Comparison of ENCODE assay signal across 19 cellular contexts in genomic region chr9:78218890-78219289, GRCh38. TPM values are rescaled to one million over a fixed set of nuclear protein-coding genes. Genes with fewer than 3 reads are reported as not detected.
DNase-seq lines count a peak whose midpoint lies in the region; ATAC-seq and TF ChIP-seq lines count a peak whose summit lies in the region.
"Had no signal": no experiment of that assay in that cellular context is flagged by ENCODE, and none has a peak within 500 bp of the region (broad histone marks: within the 10 kb centered on the region; RNA-seq: fewer than 3 reads in every experiment).

No MANE protein-coding gene starts in this region.

- no peaks in the 10 kb centered on the region for H3K9me3 ChIP-seq in colonic mucosa
- H3K9me3 ChIP-seq: BE2C had no signal

- no peak overlapping the region for H3K4me3 Mint-ChIP-seq in osteocyte (ENCODE audit: unreplicated experiment)
- no peak overlapping the region for H3K4me3 Mint-ChIP-seq in effector memory CD8-positive, alpha-beta T cell
- H3K4me3 Mint-ChIP-seq: CD4-positive, CD25-positive, alpha-beta regulatory T cell; CD8-positive, alpha-beta memory T cell; H9; IgD-negative memory B cell had no signal

- no peaks in the 10 kb centered on the region for H3K4me1 Mint-ChIP-seq in osteocyte (ENCODE audit: unreplicated experiment)
- H3K4me1 Mint-ChIP-seq in effector memory CD8-positive, alpha-beta T cell (ENCODE audit: low read depth in 2 of 2) = peaks cover under 1% of the 10 kb centered on the region in 2 donors
- H3K4me1 Mint-ChIP-seq: IgD-negative memory B cell had no signal

- intact Hi-C loops in colonic mucosa (cut with DNase I) = no loop called here

- no peaks in the 10 kb centered on the region for H3K27me3 ChIP-seq in colonic mucosa
- H3K27me3 ChIP-seq: BE2C had no signal

- no peak overlapping the region for H3K27ac Mint-ChIP-seq in osteocyte (ENCODE audit: unreplicated experiment)
- no peak overlapping the region for H3K27ac Mint-ChIP-seq in effector memory CD8-positive, alpha-beta T cell
- H3K27ac Mint-ChIP-seq: CD4-positive, CD25-positive, alpha-beta regulatory T cell; CD8-positive, alpha-beta memory T cell; H9 had no signal

- H3K4me3 ChIP-seq in epithelial cell of esophagus (ENCODE audit: low read length) (no peak overlapping the region), colonic mucosa (no peak overlapping the region)

- H3K27me3 Mint-ChIP-seq in osteocyte (ENCODE audit: unreplicated experiment) = peaks cover 8% of the 10 kb centered on the region
- H3K27me3 Mint-ChIP-seq in effector memory CD8-positive, alpha-beta T cell = peaks cover 0 to 9% of the 10 kb centered on the region in 2 donors
- H3K27me3 Mint-ChIP-seq: CD4-positive, CD25-positive, alpha-beta regulatory T cell; IgD-negative memory B cell had no signal

- ATAC-seq in effector memory CD8-positive, alpha-beta T cell (replicated peaks) = no peak
- ATAC-seq: HepG2 had no signal

- no peak overlapping the region for H3K9ac ChIP-seq in colonic mucosa (ENCODE audit: low read depth in 2 of 2, low read length in 2 of 2)

- TF ChIP-seq CTCF in epithelial cell of esophagus (IDR thresholded peaks at IDR 0.05; ENCODE audit: insufficient read depth, low read depth, low read length, missing control alignments) (no peak), osteocyte (IDR thresholded peaks at IDR 0.05) (no peak), colonic mucosa (IDR thresholded peaks at IDR 0.05) (no peak)

- no peaks in the 10 kb centered on the region for H3K36me3 ChIP-seq in colonic mucosa
- H3K36me3 ChIP-seq: BE2C had no signal

- H3K9me3 Mint-ChIP-seq in osteocyte (ENCODE audit: unreplicated experiment) = no peaks in the 10 kb centered on the region
- no peaks in the 10 kb centered on the region for H3K9me3 Mint-ChIP-seq in effector memory CD8-positive, alpha-beta T cell
- H3K9me3 Mint-ChIP-seq: CD4-positive, CD25-positive, alpha-beta regulatory T cell; CD8-positive, alpha-beta memory T cell; IgD-negative memory B cell had no signal

- no peak overlapping the region for H3K27ac ChIP-seq in colonic mucosa

- H3K36me3 Mint-ChIP-seq in osteocyte (ENCODE audit: unreplicated experiment) = no peaks in the 10 kb centered on the region
- no peaks in the 10 kb centered on the region for H3K36me3 Mint-ChIP-seq in effector memory CD8-positive, alpha-beta T cell (ENCODE audit: insufficient read depth)
- H3K36me3 Mint-ChIP-seq: CD4-positive, CD25-positive, alpha-beta regulatory T cell; IgD-negative memory B cell had no signal

- H3K4me1 ChIP-seq in colonic mucosa = no peaks in the 10 kb centered on the region
- H3K4me1 ChIP-seq: BE2C had no signal

- DNase-seq in DMS79 treated with DMSO at 0.1 percent for 48 hours (lab: John Stamatoyannopoulos, UW) (peak; percentile 17), NCI-H510A (lab: John Stamatoyannopoulos, UW) (peak; percentile 7), epithelial cell of esophagus (ENCODE audit: low read depth) (peak; percentile 56), osteocyte (ENCODE audit: extremely low spot score, unreplicated experiment) (no peak), colonic mucosa (no peak)
- no peak for DNase-seq in effector memory CD8-positive, alpha-beta T cell
- DNase-seq: ACHN; BE2C; C1 segment of cervical spinal cord; CD4-positive, CD25-positive, alpha-beta regulatory T cell; CD8-positive, alpha-beta memory T cell; COR-L47; DMS 273 treated with DMSO at 0.1 percent for 48 hours; DMS53; GDM1; GOT3; H9 had no signal

RNA-seq across cellular contexts. Expression of gene CEP78, which starts 17.0 kb away (rescaled TPM):
- total RNA-seq in osteocyte (13.9 and 15.8 TPM in 2 replicates), colonic mucosa (10 to 100 TPM; 10.6 to 42.5 TPM)

Comparison
In these comparisons a context has a peak if more than half of its experiments do, and no peak if none do; other contexts are left out.
1. DNase-seq: peak in DMS79 treated with DMSO at 0.1 percent for 48 hours (single experiment), NCI-H510A (single experiment) and epithelial cell of esophagus (single experiment); none in osteocyte (single experiment), colonic mucosa (single experiment) and effector memory CD8-positive, alpha-beta T cell (0 of 3).